9 cellular contexts compared by ENCODE assay signal in genomic region chr10:124912487-124912886, GRCh38.
"Had no signal": no experiment of that assay in that cellular context is flagged by ENCODE, and none has a peak within 500 bp of the region (broad histone marks: within the 10 kb centered on the region; RNA-seq: fewer than 3 reads in every experiment).

No MANE protein-coding gene starts in this region.

- H3K27me3 ChIP-seq: breast epithelium, heart right ventricle, left lung, ovary had no signal

- H3K4me3 ChIP-seq: breast epithelium, heart right ventricle, left lung, ovary, skin epidermis had no signal

- H3K36me3 ChIP-seq: breast epithelium, heart right ventricle, left lung, ovary had no signal

- ATAC-seq: activated naive CD4-positive, alpha-beta T cell treated with anti-CD3 and anti-CD28 coated beads, Interleukin-2, amount 50 U/mL, for 72 hours; esophagus mucosa; heart right ventricle; left lung had no signal

- H3K9me3 ChIP-seq: breast epithelium, heart right ventricle, left lung, ovary had no signal

- DNase-seq: heart right ventricle, islet precursor cell, left lung, ovary, trophoblast cell had no signal
